In genomic region chr20:5234978-5235377, GRCh38 we compare ENCODE assay signal across 21 cellular contexts.
"Had no signal": no experiment of that assay in that cellular context is flagged by ENCODE, and none has a peak within 500 bp of the region (broad histone marks: within the 10 kb centered on the region; RNA-seq: fewer than 3 reads in every experiment).

No MANE protein-coding gene starts in this region.

- H3K9me3 ChIP-seq: gastrocnemius medialis, mucosa of descending colon had no signal

- H3K4me1 Mint-ChIP-seq: mesothelial cell of epicardium had no signal

- H3K4me1 ChIP-seq: esophagus muscularis mucosa, foreskin keratinocyte, gastrocnemius medialis, left ventricle myocardium inferior, lower lobe of right lung had no signal

- H3K4me3 Mint-ChIP-seq: mesothelial cell of epicardium had no signal

- H3K27ac Mint-ChIP-seq: mesothelial cell of epicardium had no signal

- FAIRE-seq: colon, endothelial cell of umbilical vein, keratinocyte had no signal

- ATAC-seq: foreskin keratinocyte, gastrocnemius medialis, heart right ventricle, left cardiac atrium, lower lobe of right lung, mucosa of descending colon had no signal

- DNase-seq: dermis blood vessel endothelial cell; dorsolateral prefrontal cortex; effector CD4-positive, alpha-beta T cell; effector memory CD4-positive, alpha-beta T cell; foreskin keratinocyte; gastrocnemius medialis; glutamatergic neuron; head of caudate nucleus; heart right ventricle; hippocampal formation; left cardiac atrium; left ventricle myocardium inferior; lower lobe of right lung; mesenchymal stem cell; mucosa of descending colon had no signal

- H3K27ac ChIP-seq: coronary artery, dorsolateral prefrontal cortex, esophagus muscularis mucosa, foreskin keratinocyte, gastrocnemius medialis, heart right ventricle, left ventricle myocardium inferior, lower lobe of right lung had no signal

- H3K4me3 ChIP-seq: coronary artery, dorsolateral prefrontal cortex, esophagus muscularis mucosa, gastrocnemius medialis, heart right ventricle, left ventricle myocardium inferior, lower lobe of right lung, mucosa of descending colon had no signal

- H3K36me3 ChIP-seq: esophagus muscularis mucosa, gastrocnemius medialis, heart right ventricle, left ventricle myocardium inferior, lower lobe of right lung had no signal

- H3K27me3 ChIP-seq: dorsolateral prefrontal cortex, esophagus muscularis mucosa, gastrocnemius medialis had no signal

- H3K36me3 Mint-ChIP-seq: mesothelial cell of epicardium had no signal
